In genomic region chr13:34258646-34259386, GRCh38 we compare ENCODE assay signal across 21 cellular contexts.
"Had no signal": no experiment of that assay in that cellular context is flagged by ENCODE, and none has a peak within 500 bp of the region (broad histone marks: within the 10 kb centered on the region; RNA-seq: fewer than 3 reads in every experiment).

No MANE protein-coding gene starts in this region.

- H3K4me3 Mint-ChIP-seq: activated CD8-positive, alpha-beta T cell treated with anti-CD3 and anti-CD28 coated beads for 36 hours; activated naive CD8-positive, alpha-beta T cell treated with anti-CD3 and anti-CD28 coated beads, Interleukin-2, amount 10 ng/mL, durations not matched to agents 7 days and 5 days; effector memory CD8-positive, alpha-beta T cell; nephron; type B pancreatic cell had no signal

- H3K27ac ChIP-seq: ascending aorta, cardiac muscle cell, coronary artery, epithelial cell of prostate, psoas muscle, right lobe of liver, suprapubic skin, VCaP had no signal

- DNase-seq: activated CD8-positive, alpha-beta memory T cell treated with anti-CD3 and anti-CD28 coated beads, Interleukin-2, amount 50 U/mL, for 48 hours; activated CD8-positive, alpha-beta T cell treated with anti-CD3 and anti-CD28 coated beads for 36 hours; activated naive CD8-positive, alpha-beta T cell treated with anti-CD3 and anti-CD28 coated beads, Interleukin-2, amount 10 ng/mL, durations not matched to agents 7 days and 5 days; effector memory CD8-positive, alpha-beta T cell; left colon; mucosa of descending colon; occipital lobe; psoas muscle; right lobe of liver; stimulated activated CD4-positive, alpha-beta T cell treated with anti-CD3 and anti-CD28 coated beads, Interleukin-4, amount 100 ng/mL, for 1 hour; stimulated activated CD8-positive, alpha-beta memory T cell treated with anti-CD3 and anti-CD28 coated beads, Interleukin-4, amount 100 ng/mL, for 48 hours; stimulated activated naive CD8-positive, alpha-beta T cell treated with anti-CD3 and anti-CD28 coated beads, Interleukin-15, Interleukin-2, amounts not matched to agents 100 U/mL and 50 U/mL, for 24 hours; T-helper 1 cell had no signal

- H3K4me1 ChIP-seq: ascending aorta, psoas muscle, right lobe of liver, suprapubic skin had no signal

- H3K27ac Mint-ChIP-seq: activated CD8-positive, alpha-beta T cell treated with anti-CD3 and anti-CD28 coated beads for 36 hours; activated naive CD8-positive, alpha-beta T cell treated with anti-CD3 and anti-CD28 coated beads, Interleukin-2, amount 10 ng/mL, durations not matched to agents 7 days and 5 days; effector memory CD8-positive, alpha-beta T cell; nephron; type B pancreatic cell had no signal

- H3K9me3 ChIP-seq: ascending aorta, mucosa of descending colon, psoas muscle, right lobe of liver, suprapubic skin had no signal

- H3K27me3 ChIP-seq: ascending aorta, cardiac muscle cell, right lobe of liver, suprapubic skin had no signal

- H3K4me3 ChIP-seq: ascending aorta, cardiac muscle cell, coronary artery, mucosa of descending colon, psoas muscle, right lobe of liver, suprapubic skin had no signal

- H3K27me3 Mint-ChIP-seq: activated naive CD8-positive, alpha-beta T cell treated with anti-CD3 and anti-CD28 coated beads, Interleukin-2, amount 10 ng/mL, durations not matched to agents 7 days and 5 days; effector memory CD8-positive, alpha-beta T cell; type B pancreatic cell had no signal

- H3K4me1 Mint-ChIP-seq: activated naive CD8-positive, alpha-beta T cell treated with anti-CD3 and anti-CD28 coated beads, Interleukin-2, amount 10 ng/mL, durations not matched to agents 7 days and 5 days had no signal

- H3K36me3 ChIP-seq: ascending aorta, cardiac muscle cell, right lobe of liver, suprapubic skin had no signal

- H3K36me3 Mint-ChIP-seq: activated naive CD8-positive, alpha-beta T cell treated with anti-CD3 and anti-CD28 coated beads, Interleukin-2, amount 10 ng/mL, durations not matched to agents 7 days and 5 days; type B pancreatic cell had no signal

- ATAC-seq: activated CD8-positive, alpha-beta T cell treated with anti-CD3 and anti-CD28 coated beads for 36 hours; effector memory CD8-positive, alpha-beta T cell; left colon; mucosa of descending colon; psoas muscle; stimulated activated naive CD8-positive, alpha-beta T cell treated with anti-CD3 and anti-CD28 coated beads, Interleukin-15, Interleukin-2, amounts not matched to agents 100 U/mL and 50 U/mL, for 24 hours had no signal
